In genomic region chr17:4953461-4953961, GRCh38 we compare ENCODE assay signal across 17 cellular contexts. TPM values are rescaled to one million over a fixed set of nuclear protein-coding genes. Genes with fewer than 3 reads are reported as not detected.
DNase-seq lines count a peak whose midpoint lies in the region; ATAC-seq, FAIRE-seq and TF ChIP-seq lines count a peak whose summit lies in the region.
"Had no signal": no experiment of that assay in that cellular context is flagged by ENCODE, and none has a peak within 500 bp of the region (broad histone marks: within the 10 kb centered on the region; RNA-seq: fewer than 3 reads in every experiment).

No MANE protein-coding gene starts in this region.

- H3K9me1 ChIP-seq in endothelial cell of umbilical vein (replicated peaks; ENCODE audit: control insufficient read depth, extremely low read depth, insufficient read depth, low read length), result no peaks in the 10 kb centered on the region

- H3K27me3 ChIP-seq in BLaER1 (no peaks in the 10 kb centered on the region), endothelial cell of umbilical vein (ENCODE audit: control insufficient read depth in 2 of 2, insufficient read depth in 2 of 2, low read length in 2 of 2) (no peaks in the 10 kb centered on the region)
- no peaks in the 10 kb centered on the region for H3K27me3 ChIP-seq in CD8-positive, alpha-beta memory T cell (ENCODE audit: insufficient read depth, low read length, poor library complexity, severe bottlenecking)
- H3K27me3 ChIP-seq: esophagus muscularis mucosa, tibial nerve had no signal

- no TSS peak for BruUV-seq in endothelial cell of umbilical vein (replicated peaks; lab: Mats Ljungman, UMichigan)

- CTCF ChIA-PET in endothelial cell of umbilical vein (lab: Charles Lee), result interaction anchor here (1.0 to 1.5 kb wide), 4 partner anchors 11 to 45 kb away, joined by 3 to 11 read pairs (median 4); partner anchors contain the start of genes RNF167, SLC25A11 and SPAG7
- CTCF ChIA-PET in CD8-positive, alpha-beta memory T cell (lab: Charles Lee), result interaction anchor here (1.0 to 1.8 kb wide), 4 partner anchors 8 to 34 kb away, joined by 3 to 5 read pairs (median 4); partner anchors contain the start of genes CAMTA2 and SPAG7

- no peak overlapping the region for H3K4me3 ChIP-seq in BLaER1
- H3K4me3 ChIP-seq in endothelial cell of umbilical vein (replicated peaks in 1 of 3; ENCODE audit: insufficient read depth in 1 of 3, low read depth in 1 of 3, low read length in 3 of 3), result no peak overlapping the region
- H3K4me3 ChIP-seq in CD8-positive, alpha-beta memory T cell (ENCODE audit: low read length), result no peak overlapping the region
- H3K4me3 ChIP-seq: esophagus muscularis mucosa, tibial nerve had no signal

- H3K4me3 Mint-ChIP-seq in progenitor cell of endocrine pancreas (ENCODE audit: low read depth), result no peak overlapping the region
- peak overlapping the region in 1 of 7 donors; percentile 45 for H3K4me3 Mint-ChIP-seq in CD8-positive, alpha-beta memory T cell
- no peak overlapping the region for H3K4me3 Mint-ChIP-seq in stimulated activated naive CD8-positive, alpha-beta T cell treated with anti-CD3 and anti-CD28 coated beads, Interleukin-15, amount 100 ng/mL, for 72 hours
- H3K4me3 Mint-ChIP-seq: activated T-cell treated with anti-CD3 and anti-CD28 coated beads, Interleukin-2, amount 50 U/mL, for 24 hours; CD4-positive, alpha-beta T cell had no signal

- H3K9me3 Mint-ChIP-seq in progenitor cell of endocrine pancreas (ENCODE audit: low read depth), result no peaks in the 10 kb centered on the region
- H3K9me3 Mint-ChIP-seq in CD8-positive, alpha-beta memory T cell, result no peaks in the 10 kb centered on the region
- no peaks in the 10 kb centered on the region for H3K9me3 Mint-ChIP-seq in stimulated activated naive CD8-positive, alpha-beta T cell treated with anti-CD3 and anti-CD28 coated beads, Interleukin-15, amount 100 ng/mL, for 72 hours
- H3K9me3 Mint-ChIP-seq: activated T-cell treated with anti-CD3 and anti-CD28 coated beads, Interleukin-2, amount 50 U/mL, for 24 hours; CD4-positive, alpha-beta T cell had no signal

- H2AFZ ChIP-seq in endothelial cell of umbilical vein (ENCODE audit: low read depth, low read length), result peak overlapping the region; percentile 44

- H4K20me1 ChIP-seq in BLaER1, result no peaks in the 10 kb centered on the region
- H4K20me1 ChIP-seq in endothelial cell of umbilical vein (replicated peaks; ENCODE audit: control insufficient read depth, extremely low read depth, insufficient read depth, low read length), result no peaks in the 10 kb centered on the region

- no peaks in the 10 kb centered on the region for H3K27me3 Mint-ChIP-seq in progenitor cell of endocrine pancreas
- H3K27me3 Mint-ChIP-seq in CD8-positive, alpha-beta memory T cell, result peaks cover 0 to 1% of the 10 kb centered on the region in 2 donors
- H3K27me3 Mint-ChIP-seq in stimulated activated naive CD8-positive, alpha-beta T cell treated with anti-CD3 and anti-CD28 coated beads, Interleukin-15, amount 100 ng/mL, for 72 hours, result no peaks in the 10 kb centered on the region
- H3K27me3 Mint-ChIP-seq: activated T-cell treated with anti-CD3 and anti-CD28 coated beads, Interleukin-2, amount 50 U/mL, for 24 hours; CD4-positive, alpha-beta T cell had no signal

- POLR2A ChIA-PET in endothelial cell of umbilical vein (lab: Charles Lee), result interaction anchor here (0.8 to 1.0 kb wide), 3 partner anchors 9 to 14 kb away, joined by 3 to 4 read pairs (median 4); partner anchors contain the start of genes RNF167, SLC25A11 and SPAG7
- POLR2A ChIA-PET in CD8-positive, alpha-beta memory T cell (lab: Charles Lee), result interaction anchor here (0.6 to 11.7 kb wide), 2 partner anchors 13 to 230 kb away, joined by 3 to 187 read pairs; partner anchors contain the start of gene SPAG7

- H3K9me3 ChIP-seq in BLaER1, result no peaks in the 10 kb centered on the region
- H3K9me3 ChIP-seq in endothelial cell of umbilical vein (replicated peaks; ENCODE audit: control insufficient read depth, insufficient read depth, low read length), result no peaks in the 10 kb centered on the region
- H3K9me3 ChIP-seq in CD8-positive, alpha-beta memory T cell (ENCODE audit: low read length), result no peaks in the 10 kb centered on the region
- H3K9me3 ChIP-seq: esophagus muscularis mucosa, tibial nerve had no signal

- TF ChIP-seq POLR2A in endothelial cell of umbilical vein (IDR thresholded peaks at IDR 0.05; ENCODE audit: low read depth, low read length), result no peak

- H3K4me1 Mint-ChIP-seq in progenitor cell of endocrine pancreas (ENCODE audit: low read depth), result peaks cover 20% of the 10 kb centered on the region
- H3K4me1 Mint-ChIP-seq in CD8-positive, alpha-beta memory T cell, result peaks cover 13 to 23% (median 15%) of the 10 kb centered on the region in 3 donors
- peaks cover 33% of the 10 kb centered on the region for H3K4me1 Mint-ChIP-seq in stimulated activated naive CD8-positive, alpha-beta T cell treated with anti-CD3 and anti-CD28 coated beads, Interleukin-15, amount 100 ng/mL, for 72 hours

- H3K4me1 ChIP-seq in BLaER1 (peaks cover 62% of the 10 kb centered on the region), endothelial cell of umbilical vein (ENCODE audit: control insufficient read depth, extremely low read depth, insufficient read depth, low read length) (peaks cover 24% of the 10 kb centered on the region)
- H3K4me1 ChIP-seq in CD8-positive, alpha-beta memory T cell (ENCODE audit: insufficient read depth, low read length), result peaks cover 8% of the 10 kb centered on the region

- FAIRE-seq in endothelial cell of umbilical vein (lab: Jason Lieb, UNC), result peak; percentile 90

- H3K9ac ChIP-seq in BLaER1 (peak overlapping the region; percentile 23; the same call in 1 of the 2 replicates), endothelial cell of umbilical vein (replicated peaks; ENCODE audit: extremely low read depth, insufficient read depth, low read length) (peak overlapping the region; percentile 20)

- peaks cover 3% of the 10 kb centered on the region for H3K36me3 Mint-ChIP-seq in progenitor cell of endocrine pancreas (ENCODE audit: insufficient read depth)
- H3K36me3 Mint-ChIP-seq in CD8-positive, alpha-beta memory T cell, result peaks cover 0 to 7% (median 0%) of the 10 kb centered on the region in 3 donors

- intact Hi-C loops in endothelial cell of umbilical vein (cut with micrococcal nuclease), result no loop called here

- TF ChIP-seq CTCF in endothelial cell of umbilical vein (IDR thresholded peaks at IDR 0.05; ENCODE audit: extremely low read depth in 1 of 2, insufficient read depth in 1 of 2, low read depth in 1 of 2, low read length in 2 of 2) (no peak), progenitor cell of endocrine pancreas (IDR thresholded peaks at IDR 0.05; ENCODE audit: unreplicated experiment) (no peak)

- H3K36me3 ChIP-seq in BLaER1 (peaks cover 24% of the 10 kb centered on the region; the same call in 1 of the 2 replicates), endothelial cell of umbilical vein (ENCODE audit: control insufficient read depth in 2 of 2, extremely low read depth in 1 of 2, insufficient read depth in 2 of 2, low read length in 2 of 2) (no peaks in the 10 kb centered on the region)
- no peaks in the 10 kb centered on the region for H3K36me3 ChIP-seq in CD8-positive, alpha-beta memory T cell (ENCODE audit: insufficient read depth, low read length)

- ATAC-seq in stimulated activated naive CD8-positive, alpha-beta T cell treated with anti-CD3 and anti-CD28 coated beads, Interleukin-15, amount 100 ng/mL, for 72 hours, result no peak
- ATAC-seq: left cardiac atrium had no signal

- no peaks in the 10 kb centered on the region for H3K79me2 ChIP-seq in endothelial cell of umbilical vein (ENCODE audit: control insufficient read depth, insufficient read depth, low read length)

- H3K4me2 ChIP-seq in BLaER1 (peak overlapping the region; percentile 65), endothelial cell of umbilical vein (ENCODE audit: insufficient read depth, low read length) (peak overlapping the region; percentile 13)

- dilution Hi-C loops in endothelial cell of umbilical vein (cut with MboI; ENCODE audit: extremely low pct_ligation_motif_present, low sequenced_read_pairs), result no loop called here

- DNase-seq in M059J (ENCODE audit: low read depth) (peak; percentile 87), endothelial cell of umbilical vein (ENCODE audit: low read depth, low spot score) (peak; percentile 37), progenitor cell of endocrine pancreas (ENCODE audit: low spot score, unreplicated experiment) (no peak), inferior parietal cortex (ENCODE audit: extremely low spot score) (no peak), occipital lobe (lab: John Stamatoyannopoulos, UW) (no peak)
- DNase-seq in CD8-positive, alpha-beta memory T cell, result no peak
- no peak for DNase-seq in stimulated activated naive CD8-positive, alpha-beta T cell treated with anti-CD3 and anti-CD28 coated beads, Interleukin-15, amount 100 ng/mL, for 72 hours
- DNase-seq: activated CD4-positive, CD25-positive, alpha-beta regulatory T cell; activated T-cell treated with anti-CD3 and anti-CD28 coated beads, Interleukin-2, amount 50 U/mL, for 24 hours; CD4-positive, alpha-beta T cell; left cardiac atrium; NCI-H1092; NCI-H524; SHP77 had no signal

- H3K27ac ChIP-seq in BLaER1 (peak overlapping the region; percentile 50), endothelial cell of umbilical vein (ENCODE audit: insufficient read depth, low read depth, low read length) (peak overlapping the region; percentile 27)
- H3K27ac ChIP-seq in CD8-positive, alpha-beta memory T cell (ENCODE audit: low read depth, low read length), result no peak overlapping the region
- H3K27ac ChIP-seq: esophagus muscularis mucosa, tibial nerve had no signal

- peak overlapping the region; percentile 2 for H3K27ac Mint-ChIP-seq in progenitor cell of endocrine pancreas
- peak overlapping the region in 2 of 8 donors; percentile 43 to 51 for H3K27ac Mint-ChIP-seq in CD8-positive, alpha-beta memory T cell
- H3K27ac Mint-ChIP-seq in stimulated activated naive CD8-positive, alpha-beta T cell treated with anti-CD3 and anti-CD28 coated beads, Interleukin-15, amount 100 ng/mL, for 72 hours, result no peak overlapping the region
- H3K27ac Mint-ChIP-seq: activated T-cell treated with anti-CD3 and anti-CD28 coated beads, Interleukin-2, amount 50 U/mL, for 24 hours; CD4-positive, alpha-beta T cell had no signal

RNA-seq across cellular contexts. Expression of gene ENO3, which starts 2.6 kb away (rescaled TPM):
- total RNA-seq in M059J (2014; rRNA removed; shearing (Covaris generic)), result 0.27 and 1.1 TPM in 2 replicates
- total RNA-seq in endothelial cell of umbilical vein (5.1 and 5.5 TPM in 2 replicates), progenitor cell of endocrine pancreas (23.4 and 25.8 TPM in 2 replicates), occipital lobe (2.3 TPM)
- 5.9 and 6.5 TPM in 2 replicates for polyA plus RNA-seq in endothelial cell of umbilical vein
- 1.6 and 2.1 TPM in 2 replicates for polyA plus RNA-seq in endothelial cell of umbilical vein (2011; cell fraction: cytosol; rRNA removed)
- polyA plus RNA-seq in endothelial cell of umbilical vein (2011; cell fraction: nucleus; rRNA removed), result 42.3 and 47.5 TPM in 2 replicates
- polyA plus RNA-seq in endothelial cell of umbilical vein (2012), result 4.4 and 4.5 TPM in 2 replicates
- 1.4 and 2.1 TPM in 2 replicates for polyA minus RNA-seq in endothelial cell of umbilical vein
- 30.8 TPM for polyA minus RNA-seq in endothelial cell of umbilical vein (2011; cell fraction: cytosol; rRNA and poly(A)+ RNA removed)
- polyA minus RNA-seq in endothelial cell of umbilical vein (2011; cell fraction: nucleus; rRNA and poly(A)+ RNA removed), result 2.9 and 4.3 TPM in 2 replicates
- total RNA-seq in CD8-positive, alpha-beta memory T cell, result 10 to 100 TPM; 27.1 to 29.4 TPM
- polyA plus RNA-seq in CD8-positive, alpha-beta memory T cell, result 1.3 TPM

RNA-seq across cellular contexts. Expression of gene PFN1, which starts 5.2 kb away (rescaled TPM):
- total RNA-seq in M059J (2014; rRNA removed; shearing (Covaris generic)), result 1,238 and 1,483 TPM in 2 replicates
- total RNA-seq in endothelial cell of umbilical vein (1,167 and 1,191 TPM in 2 replicates), progenitor cell of endocrine pancreas (372 and 404 TPM in 2 replicates), occipital lobe (53.0 TPM)
- 1,577 and 1,770 TPM in 2 replicates for polyA plus RNA-seq in endothelial cell of umbilical vein
- 1,411 and 1,601 TPM in 2 replicates for polyA plus RNA-seq in endothelial cell of umbilical vein (2011; cell fraction: cytosol; rRNA removed)
- polyA plus RNA-seq in endothelial cell of umbilical vein (2011; cell fraction: nucleus; rRNA removed), result 507 and 521 TPM in 2 replicates
- polyA plus RNA-seq in endothelial cell of umbilical vein (2012), result 1,624 and 1,668 TPM in 2 replicates
- polyA minus RNA-seq in endothelial cell of umbilical vein, result 559 and 621 TPM in 2 replicates
- 1,189 TPM for polyA minus RNA-seq in endothelial cell of umbilical vein (2011; cell fraction: cytosol; rRNA and poly(A)+ RNA removed)
- 141 and 191 TPM in 2 replicates for polyA minus RNA-seq in endothelial cell of umbilical vein (2011; cell fraction: nucleus; rRNA and poly(A)+ RNA removed)
- total RNA-seq in CD8-positive, alpha-beta memory T cell, result 1,000 to 10,000 TPM; 1,826 to 1,841 TPM
- polyA plus RNA-seq in CD8-positive, alpha-beta memory T cell, result 2,601 TPM

RNA-seq across cellular contexts. Expression of gene RNF167, which starts 13.4 kb away (rescaled TPM):
- total RNA-seq in M059J (2014; rRNA removed; shearing (Covaris generic)), result 27.8 and 30.5 TPM in 2 replicates
- 60.2 and 61.0 TPM in 2 replicates for total RNA-seq in endothelial cell of umbilical vein
- polyA plus RNA-seq in endothelial cell of umbilical vein, result 87.6 and 121 TPM in 2 replicates
- 89.6 and 94.4 TPM in 2 replicates for polyA plus RNA-seq in endothelial cell of umbilical vein (2011; cell fraction: cytosol; rRNA removed)
- polyA plus RNA-seq in endothelial cell of umbilical vein (2011; cell fraction: nucleus; rRNA removed), result 92.1 and 116 TPM in 2 replicates
- 71.6 and 77.0 TPM in 2 replicates for polyA plus RNA-seq in endothelial cell of umbilical vein (2012)
- 69.9 and 71.4 TPM in 2 replicates for polyA minus RNA-seq in endothelial cell of umbilical vein
- 120 TPM for polyA minus RNA-seq in endothelial cell of umbilical vein (2011; cell fraction: cytosol; rRNA and poly(A)+ RNA removed)
- polyA minus RNA-seq in endothelial cell of umbilical vein (2011; cell fraction: nucleus; rRNA and poly(A)+ RNA removed), result 18.8 and 28.9 TPM in 2 replicates
- total RNA-seq in progenitor cell of endocrine pancreas, result 97.4 and 106 TPM in 2 replicates
- total RNA-seq in CD8-positive, alpha-beta memory T cell, result 100 to 1,000 TPM; 187 to 192 TPM
- 69.0 TPM for polyA plus RNA-seq in CD8-positive, alpha-beta memory T cell
- 10.3 TPM for total RNA-seq in occipital lobe

RNA-seq across cellular contexts. Expression of gene SLC25A11, which starts 13.7 kb away (rescaled TPM):
- total RNA-seq in M059J (2014; rRNA removed; shearing (Covaris generic)), result 87.0 and 103 TPM in 2 replicates
- total RNA-seq in endothelial cell of umbilical vein, result 50.2 and 58.2 TPM in 2 replicates
- polyA plus RNA-seq in endothelial cell of umbilical vein, result 95.2 and 110 TPM in 2 replicates
- 58.8 and 69.9 TPM in 2 replicates for polyA plus RNA-seq in endothelial cell of umbilical vein (2011; cell fraction: cytosol; rRNA removed)
- 36.2 and 41.8 TPM in 2 replicates for polyA plus RNA-seq in endothelial cell of umbilical vein (2011; cell fraction: nucleus; rRNA removed)
- 43.6 and 61.0 TPM in 2 replicates for polyA plus RNA-seq in endothelial cell of umbilical vein (2012)
- 49.5 and 53.3 TPM in 2 replicates for polyA minus RNA-seq in endothelial cell of umbilical vein
- polyA minus RNA-seq in endothelial cell of umbilical vein (2011; cell fraction: cytosol; rRNA and poly(A)+ RNA removed), result 31.9 TPM
- polyA minus RNA-seq in endothelial cell of umbilical vein (2011; cell fraction: nucleus; rRNA and poly(A)+ RNA removed), result 16.2 and 18.0 TPM in 2 replicates
- 46.8 and 47.4 TPM in 2 replicates for total RNA-seq in progenitor cell of endocrine pancreas
- total RNA-seq in CD8-positive, alpha-beta memory T cell, result 100 to 1,000 TPM in 1 of 2 experiments, 10 to 100 TPM in 1; 90.0 to 101 TPM
- 85.1 TPM for polyA plus RNA-seq in CD8-positive, alpha-beta memory T cell
- 44.6 TPM for total RNA-seq in occipital lobe

RNA-seq across cellular contexts. Expression of gene SPAG7, which starts 14.1 kb away (rescaled TPM):
- total RNA-seq in M059J (2014; rRNA removed; shearing (Covaris generic)), result 30.0 and 38.4 TPM in 2 replicates
- 65.1 and 75.2 TPM in 2 replicates for total RNA-seq in endothelial cell of umbilical vein
- 58.4 and 68.6 TPM in 2 replicates for polyA plus RNA-seq in endothelial cell of umbilical vein
- 107 and 110 TPM in 2 replicates for polyA plus RNA-seq in endothelial cell of umbilical vein (2011; cell fraction: cytosol; rRNA removed)
- 80.7 and 94.6 TPM in 2 replicates for polyA plus RNA-seq in endothelial cell of umbilical vein (2011; cell fraction: nucleus; rRNA removed)
- 72.7 and 84.3 TPM in 2 replicates for polyA plus RNA-seq in endothelial cell of umbilical vein (2012)
- 31.5 and 31.8 TPM in 2 replicates for polyA minus RNA-seq in endothelial cell of umbilical vein
- 18.1 TPM for polyA minus RNA-seq in endothelial cell of umbilical vein (2011; cell fraction: cytosol; rRNA and poly(A)+ RNA removed)
- 13.0 and 19.6 TPM in 2 replicates for polyA minus RNA-seq in endothelial cell of umbilical vein (2011; cell fraction: nucleus; rRNA and poly(A)+ RNA removed)
- total RNA-seq in progenitor cell of endocrine pancreas, result 70.3 and 71.4 TPM in 2 replicates
- 10 to 100 TPM; 63.4 to 64.2 TPM for total RNA-seq in CD8-positive, alpha-beta memory T cell
- polyA plus RNA-seq in CD8-positive, alpha-beta memory T cell, result 112 TPM
- total RNA-seq in occipital lobe, result 21.1 TPM

Comparison
In these comparisons a context has a peak if more than half of its experiments do, and no peak if none do; other contexts are left out.
1. DNase-seq: peak in M059J (single experiment) and endothelial cell of umbilical vein (single experiment); none in progenitor cell of endocrine pancreas (single experiment), inferior parietal cortex (single experiment), CD8-positive, alpha-beta memory T cell (0 of 5), occipital lobe (single experiment) and stimulated activated naive CD8-positive, alpha-beta T cell treated with anti-CD3 and anti-CD28 coated beads, Interleukin-15, amount 100 ng/mL, for 72 hours (0 of 2).